In the genomic region with DNA sequence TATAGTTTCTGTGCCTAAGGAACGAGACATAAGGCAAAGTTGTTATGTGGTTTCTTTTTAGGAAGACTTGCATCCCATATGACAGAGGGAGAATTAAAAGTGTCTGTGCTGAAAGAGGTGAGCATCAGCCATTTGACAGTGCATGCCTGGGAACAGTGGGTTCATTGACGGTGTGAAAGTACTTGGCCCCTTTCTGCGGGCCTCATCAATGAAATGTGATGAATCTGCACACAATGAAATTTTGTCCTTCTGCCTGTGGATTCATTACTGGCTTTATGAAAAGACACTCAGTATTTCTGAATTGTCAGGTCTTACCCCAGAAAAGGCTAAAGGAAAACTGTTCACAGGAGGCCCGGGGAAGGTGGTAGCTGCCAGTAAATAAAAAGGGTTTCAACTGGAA, we compare ENCODE assay signal across 18 cellular contexts.
"Had no signal": no experiment of that assay in that cellular context is flagged by ENCODE, and none has a peak within 500 bp of the region (broad histone marks: within the 10 kb centered on the region; RNA-seq: fewer than 3 reads in every experiment).

No MANE protein-coding gene starts in this region.

- H3K4me2 ChIP-seq: hepatocyte, SK-N-SH had no signal

- H3K27ac ChIP-seq: body of pancreas, colonic mucosa, esophagus muscularis mucosa, hepatocyte, pancreas, vagina had no signal

- DNase-seq: activated naive CD4-positive, alpha-beta T cell treated with anti-CD3 and anti-CD28 coated beads, Interleukin-2, amount 50 U/mL, for 16 hours; amygdala; body of pancreas; caudate nucleus; colonic mucosa; pancreas; SK-N-SH; stimulated activated CD4-positive, alpha-beta T cell treated with anti-CD3 and anti-CD28 coated beads, Interleukin-1b, Interleukin-23, amount 100 ng/mL, for 48 hours; substantia nigra; T-cell had no signal

- H3K27me3 ChIP-seq: body of pancreas, colonic mucosa, esophagus muscularis mucosa, hepatocyte, pancreas, tibial nerve, vagina had no signal

- H3K9me3 Mint-ChIP-seq: WTC11 had no signal

- H3K27me3 Mint-ChIP-seq: T-cell had no signal

- H3K4me1 ChIP-seq: body of pancreas, colonic mucosa, pancreas, vagina had no signal

- ATAC-seq: body of pancreas; left lobe of liver; pancreas; stimulated activated effector memory CD8-positive, alpha-beta T cell treated with anti-CD3 and anti-CD28 coated beads, Interleukin-12 subunit alpha, Interleukin-12 subunit beta, amount 100 ng/mL, for 72 hours; T-cell; WTC11 had no signal

- H3K4me3 Mint-ChIP-seq: stimulated activated effector memory CD8-positive, alpha-beta T cell treated with anti-CD3 and anti-CD28 coated beads, Interleukin-12 subunit alpha, Interleukin-12 subunit beta, amount 100 ng/mL, for 72 hours; WTC11 had no signal

- H3K27ac Mint-ChIP-seq: activated T-helper 2 cell treated with anti-CD3 and anti-CD28 coated beads, Interferon-gamma antibody, Interleukin-2, Interleukin-4, amounts not matched to agents 10 μg/mL and 5 μg/mL and 100 μg/mL, durations not matched to agents 14 hours and 24 hours and 36 hours; stimulated activated effector memory CD8-positive, alpha-beta T cell treated with anti-CD3 and anti-CD28 coated beads, Interleukin-12 subunit alpha, Interleukin-12 subunit beta, amount 100 ng/mL, for 72 hours; WTC11 had no signal

- H3K4me3 ChIP-seq: body of pancreas, colonic mucosa, esophagus muscularis mucosa, hepatocyte, pancreas, tibial nerve, vagina had no signal

- H3K79me2 ChIP-seq: hepatocyte had no signal

- H3K9ac ChIP-seq: SK-N-SH had no signal

- H2AFZ ChIP-seq: hepatocyte had no signal

- H3K36me3 Mint-ChIP-seq: stimulated activated effector memory CD8-positive, alpha-beta T cell treated with anti-CD3 and anti-CD28 coated beads, Interleukin-12 subunit alpha, Interleukin-12 subunit beta, amount 100 ng/mL, for 72 hours; T-cell; WTC11 had no signal
